8 cellular contexts compared by ENCODE assay signal in genomic region chr7:100099452-100099851, GRCh38. TPM values are rescaled to one million over a fixed set of nuclear protein-coding genes. Genes with fewer than 3 reads are reported as not detected.
DNase-seq lines count a peak whose midpoint lies in the region; ATAC-seq and TF ChIP-seq lines count a peak whose summit lies in the region.

No MANE protein-coding gene starts in this region.

- TF ChIP-seq CTCF in GM12864 (IDR thresholded peaks at IDR 0.05; ENCODE audit: low read depth, low read length, missing control alignments) (no peak), RWPE1 (conservative IDR thresholded peaks at IDR 0.05; ENCODE audit: low read depth) (no peak), psoas muscle (IDR thresholded peaks at IDR 0.05) (no peak)

- POLR2A ChIA-PET in RWPE1 (lab: Yijun Ruan, JAX; ENCODE audit: low non-redundant PET): interaction anchor here (0.6 kb wide), 1 partner anchor 26 kb away, joined by 3 read pairs; no protein-coding TSS in a partner anchor

- H3K36me3 ChIP-seq in psoas muscle (ENCODE audit: insufficient read depth in 1 of 2, low read depth in 1 of 2): peaks cover 9 to 68% of the 10 kb centered on the region in 2 donors

- H3K27me3 ChIP-seq in psoas muscle (ENCODE audit: insufficient read depth in 3 of 3, low read length in 2 of 3): no peaks in the 10 kb centered on the region

- H3K4me1 ChIP-seq in psoas muscle: peaks cover 18% of the 10 kb centered on the region

- CTCF ChIA-PET in RWPE1 (lab: Yijun Ruan, JAX): interaction anchor here (0.7 kb wide), 1 partner anchor 607 kb away, joined by 3 read pairs; the partner anchor contains the start of gene POP7

- no peaks in the 10 kb centered on the region for H3K9me3 ChIP-seq in psoas muscle

- 58 to 65% (median 65%) methylated on average over 12 of the region's 12 CpGs for whole genome bisulfite sequencing in psoas muscle, 3 donors

- DNase-seq in GM12864 (ENCODE audit: low read depth): no peak
- no peak for DNase-seq in RWPE1 (ENCODE audit: low spot score)
- DNase-seq in epithelial cell of prostate (ENCODE audit: low read depth, low spot score): no peak
- DNase-seq in psoas muscle: no peak
- DNase-seq in activated effector memory CD4-positive, alpha-beta T cell treated with Interleukin-2 at 50 U/mL for 16 hours: no peak

- H3K4me3 ChIP-seq in GM12864 (ENCODE audit: low read depth, low read length) (peak overlapping the region; percentile 93), psoas muscle (peak overlapping the region; percentile 77)

- H3K27ac ChIP-seq in RWPE1 (peak overlapping the region; percentile 98), epithelial cell of prostate (peak overlapping the region; percentile 89), psoas muscle (peak overlapping the region; percentile 90)

- intact Hi-C loops in psoas muscle (cut with DNase I): no loop called here

- ATAC-seq in psoas muscle: no peak
- ATAC-seq in GM21360 (IDR thresholded peaks at IDR 0.05; ENCODE audit: unreplicated experiment): no peak
- ATAC-seq in GM19452 (IDR thresholded peaks at IDR 0.05; ENCODE audit: unreplicated experiment): no peak
- ATAC-seq in HG03457 (IDR thresholded peaks at IDR 0.05; ENCODE audit: unreplicated experiment): no peak

RNA-seq across cellular contexts. Expression of gene MCM7, which starts 1.7 kb away (rescaled TPM):
- total RNA-seq in psoas muscle: 10 to 100 TPM; 24.6 to 34.0 (median 30.6) TPM
- 10 to 100 TPM; 33.3 to 40.6 (median 33.8) TPM for polyA plus RNA-seq in psoas muscle

RNA-seq across cellular contexts. Expression of gene AP4M1, which starts 2.0 kb away (rescaled TPM):
- total RNA-seq in psoas muscle: 10 to 100 TPM in 2 of 4 donors, 1 to 10 TPM in 2; 8.8 to 12.9 (median 10.8) TPM
- 10 to 100 TPM; 10.9 to 19.2 (median 14.5) TPM for polyA plus RNA-seq in psoas muscle

RNA-seq across cellular contexts. Expression of gene COPS6, which starts 10.7 kb away (rescaled TPM):
- total RNA-seq in psoas muscle: 100 to 1,000 TPM in 3 of 4 donors, 10 to 100 TPM in 1; 82.9 to 130 (median 111) TPM
- polyA plus RNA-seq in psoas muscle: 100 to 1,000 TPM; 104 to 145 (median 126) TPM

RNA-seq across cellular contexts. Expression of gene ZNF3, which starts 17.9 kb away (rescaled TPM):
- 10 to 100 TPM; 14.6 to 23.8 (median 17.1) TPM for total RNA-seq in psoas muscle
- polyA plus RNA-seq in psoas muscle: 10 to 100 TPM; 11.2 to 26.4 (median 15.1) TPM

RNA-seq across cellular contexts. Expression of gene TAF6, which starts 19.7 kb away (rescaled TPM):
- 10 to 100 TPM; 26.8 to 40.5 (median 31.7) TPM for total RNA-seq in psoas muscle
- 10 to 100 TPM; 31.4 to 58.4 (median 34.8) TPM for polyA plus RNA-seq in psoas muscle
